ENCODE assay signal across 30 cellular contexts in genomic region chr2:118675531-118675930, GRCh38.
"Had no signal": no experiment of that assay in that cellular context is flagged by ENCODE, and none has a peak within 500 bp of the region (broad histone marks: within the 10 kb centered on the region; RNA-seq: fewer than 3 reads in every experiment).

No MANE protein-coding gene starts in this region.

- H3K36me3 Mint-ChIP-seq: naive thymus-derived CD8-positive, alpha-beta T cell; neural progenitor cell; stimulated activated effector memory CD8-positive, alpha-beta T cell treated with anti-CD3 and anti-CD28 coated beads, Interleukin-12 subunit alpha, Interleukin-12 subunit beta, amount 100 ng/mL, for 72 hours; stimulated activated naive B cell treated with anti-CD40 and anti-IgM and Interleukin-4, amounts not matched to agents 10 μg/mL and 1 μg/mL and 100 μg/mL, for 72 hours had no signal

- H3K9ac ChIP-seq: neural progenitor cell, parathyroid adenoma had no signal

- H3K4me2 ChIP-seq: neural progenitor cell, smooth muscle cell had no signal

- H3K27ac ChIP-seq: neural progenitor cell, ovary, parathyroid adenoma, psoas muscle, right lobe of liver, skin epidermis, spleen, stomach, thoracic aorta, thyroid gland, tibial nerve, upper lobe of left lung, vagina had no signal

- H3K27me3 Mint-ChIP-seq: stimulated activated naive B cell treated with anti-CD40 and anti-IgM and Interleukin-4, amounts not matched to agents 10 μg/mL and 1 μg/mL and 100 μg/mL, for 72 hours had no signal

- H3K4me3 Mint-ChIP-seq: naive thymus-derived CD8-positive, alpha-beta T cell; nephron; neural progenitor cell; stimulated activated effector memory CD8-positive, alpha-beta T cell treated with anti-CD3 and anti-CD28 coated beads, Interleukin-12 subunit alpha, Interleukin-12 subunit beta, amount 100 ng/mL, for 72 hours; stimulated activated naive B cell treated with anti-CD40 and anti-IgM and Interleukin-4, amounts not matched to agents 10 μg/mL and 1 μg/mL and 100 μg/mL, for 72 hours; stimulated activated naive CD8-positive, alpha-beta T cell treated with anti-CD3 and anti-CD28 coated beads, Interleukin-15, Interleukin-2, amounts not matched to agents 100 ng/mL and 50 ng/mL, for 24 hours had no signal

- H2AFZ ChIP-seq: neural progenitor cell, parathyroid adenoma had no signal

- H3K4me1 ChIP-seq: neural progenitor cell, parathyroid adenoma, psoas muscle, right lobe of liver, spleen, thyroid gland had no signal

- FAIRE-seq: urothelium cell line had no signal

- H3K9me3 Mint-ChIP-seq: naive thymus-derived CD8-positive, alpha-beta T cell; nephron; neural progenitor cell; stimulated activated effector memory CD8-positive, alpha-beta T cell treated with anti-CD3 and anti-CD28 coated beads, Interleukin-12 subunit alpha, Interleukin-12 subunit beta, amount 100 ng/mL, for 72 hours; stimulated activated naive B cell treated with anti-CD40 and anti-IgM and Interleukin-4, amounts not matched to agents 10 μg/mL and 1 μg/mL and 100 μg/mL, for 72 hours; stimulated activated naive CD8-positive, alpha-beta T cell treated with anti-CD3 and anti-CD28 coated beads, Interleukin-15, Interleukin-2, amounts not matched to agents 100 ng/mL and 50 ng/mL, for 24 hours had no signal

- DNase-seq: naive thymus-derived CD8-positive, alpha-beta T cell; occipital lobe; ovary; posterior cingulate gyrus; psoas muscle; right cardiac atrium; right lobe of liver; spleen; stimulated activated CD4-positive, alpha-beta T cell treated with anti-CD3 and anti-CD28 coated beads, Interleukin-12 subunit alpha, Interleukin-12 subunit beta, amount 100 ng/mL, for 4 hours; stimulated activated CD4-positive, alpha-beta T cell treated with anti-CD3 and anti-CD28 coated beads, Interleukin-2, amount 100 ng/mL, for 24 hours; stimulated activated CD4-positive, alpha-beta T cell treated with anti-CD3 and anti-CD28 coated beads, Interleukin-2, amount 100 ng/mL, for 48 hours; stimulated activated CD4-positive, alpha-beta T cell treated with anti-CD3 and anti-CD28 coated beads, Interleukin-4, amount 100 ng/mL, for 24 hours; stimulated activated naive B cell treated with anti-CD40 and anti-IgM and Interleukin-4, amounts not matched to agents 10 μg/mL and 1 μg/mL and 100 μg/mL, for 72 hours; stimulated activated naive CD4-positive, alpha-beta T cell treated with Interleukin-2 at 50 U/mL for 16 hours; stomach; thyroid gland; trophoblast cell; upper lobe of left lung had no signal

- H3K79me2 ChIP-seq: parathyroid adenoma had no signal

- H3K4me3 ChIP-seq: neural progenitor cell, ovary, psoas muscle, right lobe of liver, skin epidermis, smooth muscle cell, spleen, stomach, thoracic aorta, thyroid gland, tibial nerve, upper lobe of left lung, vagina had no signal

- H3K27ac Mint-ChIP-seq: naive thymus-derived CD8-positive, alpha-beta T cell; nephron; neural progenitor cell; progenitor cell of endocrine pancreas; stimulated activated effector memory CD8-positive, alpha-beta T cell treated with anti-CD3 and anti-CD28 coated beads, Interleukin-12 subunit alpha, Interleukin-12 subunit beta, amount 100 ng/mL, for 72 hours; stimulated activated naive B cell treated with anti-CD40 and anti-IgM and Interleukin-4, amounts not matched to agents 10 μg/mL and 1 μg/mL and 100 μg/mL, for 72 hours; stimulated activated naive CD8-positive, alpha-beta T cell treated with anti-CD3 and anti-CD28 coated beads, Interleukin-15, Interleukin-2, amounts not matched to agents 100 ng/mL and 50 ng/mL, for 24 hours had no signal

- H3K9me3 ChIP-seq: ovary, psoas muscle, right lobe of liver, spleen, stomach, thoracic aorta, thyroid gland, tibial nerve, upper lobe of left lung, vagina had no signal

- H3K27me3 ChIP-seq: neural progenitor cell, ovary, right lobe of liver, spleen, thyroid gland, tibial nerve, upper lobe of left lung, vagina had no signal

- H3K4me1 Mint-ChIP-seq: naive thymus-derived CD8-positive, alpha-beta T cell; stimulated activated effector memory CD8-positive, alpha-beta T cell treated with anti-CD3 and anti-CD28 coated beads, Interleukin-12 subunit alpha, Interleukin-12 subunit beta, amount 100 ng/mL, for 72 hours; stimulated activated naive B cell treated with anti-CD40 and anti-IgM and Interleukin-4, amounts not matched to agents 10 μg/mL and 1 μg/mL and 100 μg/mL, for 72 hours had no signal

- H3K36me3 ChIP-seq: neural progenitor cell, ovary, right lobe of liver, spleen, stomach, thoracic aorta, thyroid gland, tibial nerve, upper lobe of left lung, vagina had no signal

- ATAC-seq: naive thymus-derived CD8-positive, alpha-beta T cell; psoas muscle; right cardiac atrium; right lobe of liver; stimulated activated effector memory CD8-positive, alpha-beta T cell treated with anti-CD3 and anti-CD28 coated beads, Interleukin-12 subunit alpha, Interleukin-12 subunit beta, amount 100 ng/mL, for 72 hours; stimulated activated naive B cell treated with anti-CD40 and anti-IgM and Interleukin-4, amounts not matched to agents 10 μg/mL and 1 μg/mL and 100 μg/mL, for 72 hours had no signal
